Comparison of ENCODE assay signal across 12 cellular contexts in genomic region chr5:32160228-32160627, GRCh38. TPM values are rescaled to one million over a fixed set of nuclear protein-coding genes. Genes with fewer than 3 reads are reported as not detected.
DNase-seq lines count a peak whose midpoint lies in the region; ATAC-seq and TF ChIP-seq lines count a peak whose summit lies in the region.
"Had no signal": no experiment of that assay in that cellular context is flagged by ENCODE, and none has a peak within 500 bp of the region (broad histone marks: within the 10 kb centered on the region; RNA-seq: fewer than 3 reads in every experiment).

No MANE protein-coding gene starts in this region.

- peak overlapping the region; percentile 14 for H3K27ac Mint-ChIP-seq in central memory CD8-positive, alpha-beta T cell (ENCODE audit: low read depth)
- H3K27ac Mint-ChIP-seq in stimulated activated effector memory CD8-positive, alpha-beta T cell treated with anti-CD3 and anti-CD28 coated beads, Interleukin-12 subunit alpha, Interleukin-12 subunit beta, amount 100 ng/mL, for 72 hours, result peak overlapping the region; percentile 29

- H3K4me1 Mint-ChIP-seq in central memory CD8-positive, alpha-beta T cell, result peaks cover 20% of the 10 kb centered on the region
- H3K4me1 Mint-ChIP-seq in stimulated activated effector memory CD8-positive, alpha-beta T cell treated with anti-CD3 and anti-CD28 coated beads, Interleukin-12 subunit alpha, Interleukin-12 subunit beta, amount 100 ng/mL, for 72 hours, result peaks cover 25% of the 10 kb centered on the region

- H3K27ac ChIP-seq in HEK293 (ENCODE audit: extremely low read depth, low read depth, low read length), result no peak overlapping the region
- H3K27ac ChIP-seq in left lung, result no peak overlapping the region
- H3K27ac ChIP-seq: A549, BLaER1 had no signal

- H3K4me1 ChIP-seq in HEK293 (ENCODE audit: control insufficient read depth, insufficient read depth, low read length), result peaks cover 21% of the 10 kb centered on the region; the same call in 1 of the 2 replicates
- peaks cover 2 to 67% of the 10 kb centered on the region in 2 donors for H3K4me1 ChIP-seq in left lung
- H3K4me1 ChIP-seq: BLaER1 had no signal

- CTCF ChIA-PET in HEK293 (lab: Yijun Ruan, JAX), result no interaction called here

- POLR2A ChIA-PET in HEK293 (lab: Yijun Ruan, JAX), result interaction anchor here (1.3 kb wide), 1 partner anchor 14 kb away, joined by 3 read pairs; the partner anchor contains the start of gene GOLPH3

- H3K36me3 Mint-ChIP-seq in central memory CD8-positive, alpha-beta T cell (ENCODE audit: insufficient read depth), result peaks cover 15% of the 10 kb centered on the region
- H3K36me3 Mint-ChIP-seq in stimulated activated effector memory CD8-positive, alpha-beta T cell treated with anti-CD3 and anti-CD28 coated beads, Interleukin-12 subunit alpha, Interleukin-12 subunit beta, amount 100 ng/mL, for 72 hours, result peaks cover 53% of the 10 kb centered on the region

- intact Hi-C loops in left lung (cut with DNase I), result no loop called here

- no peaks in the 10 kb centered on the region for H3K27me3 Mint-ChIP-seq in central memory CD8-positive, alpha-beta T cell

- H3K9me3 ChIP-seq in HEK293 (ENCODE audit: control insufficient read depth, insufficient read depth, low read depth, low read length), result no peaks in the 10 kb centered on the region
- H3K9me3 ChIP-seq in left lung, result no peaks in the 10 kb centered on the region
- H3K9me3 ChIP-seq: A549, HAP-1 had no signal

- H3K27me3 ChIP-seq in left lung, result no peaks in the 10 kb centered on the region
- H3K27me3 ChIP-seq: BLaER1 had no signal

- DNase-seq in GM03348 (ENCODE audit: low spot score) (peak; percentile 12), GOT3 (lab: John Stamatoyannopoulos, UW) (no peak), left lung (no peak), NCI-H2196 treated with DMSO at 0.1 percent for 48 hours (lab: John Stamatoyannopoulos, UW; ENCODE audit: unreplicated experiment) (no peak)
- DNase-seq in central memory CD8-positive, alpha-beta T cell (ENCODE audit: low spot score in 2 of 2), result no peak
- DNase-seq in stimulated activated effector memory CD8-positive, alpha-beta T cell treated with anti-CD3 and anti-CD28 coated beads, Interleukin-12 subunit alpha, Interleukin-12 subunit beta, amount 100 ng/mL, for 72 hours (ENCODE audit: low spot score in 2 of 2), result no peak
- DNase-seq: KBM-7 had no signal

- ATAC-seq in central memory CD8-positive, alpha-beta T cell (replicated peaks; ENCODE audit: extremely low read depth, poor library complexity, severe bottlenecking), result no peak
- no peak for ATAC-seq in stimulated activated effector memory CD8-positive, alpha-beta T cell treated with anti-CD3 and anti-CD28 coated beads, Interleukin-12 subunit alpha, Interleukin-12 subunit beta, amount 100 ng/mL, for 72 hours
- ATAC-seq in left lung, result no peak
- ATAC-seq: A549 had no signal

- H3K4me3 ChIP-seq in HEK293 (ENCODE audit: low read depth, low read length) (no peak overlapping the region), left lung (no peak overlapping the region)
- H3K4me3 ChIP-seq: A549, BLaER1, GM12878, HAP-1 had no signal

- H3K9me3 Mint-ChIP-seq in central memory CD8-positive, alpha-beta T cell, result no peaks in the 10 kb centered on the region
- H3K9me3 Mint-ChIP-seq in stimulated activated effector memory CD8-positive, alpha-beta T cell treated with anti-CD3 and anti-CD28 coated beads, Interleukin-12 subunit alpha, Interleukin-12 subunit beta, amount 100 ng/mL, for 72 hours, result no peaks in the 10 kb centered on the region

- H3K36me3 ChIP-seq in HEK293 (ENCODE audit: control insufficient read depth in 2 of 2, insufficient read depth in 1 of 2, low read length in 2 of 2) (peaks cover 4 to 29% of the 10 kb centered on the region in 2 experiments; a peak in 2 of 3 replicates), left lung (peaks cover 0 to 6% of the 10 kb centered on the region in 2 donors)

- no peak overlapping the region for H3K4me3 Mint-ChIP-seq in central memory CD8-positive, alpha-beta T cell
- H3K4me3 Mint-ChIP-seq in stimulated activated effector memory CD8-positive, alpha-beta T cell treated with anti-CD3 and anti-CD28 coated beads, Interleukin-12 subunit alpha, Interleukin-12 subunit beta, amount 100 ng/mL, for 72 hours, result no peak overlapping the region

- no peak for TF ChIP-seq CTCF in HEK293 (tag by site-specific recombination; IDR thresholded peaks at IDR 0.05)
- no peak for TF ChIP-seq CTCF in left lung (IDR thresholded peaks at IDR 0.05)

TF ChIP-seq in HEK293, 187 proteins besides CTCF, POLR2A, EP300 and RAD21:
- 0 out of 2 replicates have a peak, but pooled peaks have one; percentile 39 for TF ChIP-seq ZBTB17 (tag by site-specific recombination; IDR thresholded peaks at IDR 0.05)
- TF ChIP-seq ZNF37A (tag by site-specific recombination; IDR thresholded peaks at IDR 0.05), result no peak
- TF ChIP-seq, protein P1, sequence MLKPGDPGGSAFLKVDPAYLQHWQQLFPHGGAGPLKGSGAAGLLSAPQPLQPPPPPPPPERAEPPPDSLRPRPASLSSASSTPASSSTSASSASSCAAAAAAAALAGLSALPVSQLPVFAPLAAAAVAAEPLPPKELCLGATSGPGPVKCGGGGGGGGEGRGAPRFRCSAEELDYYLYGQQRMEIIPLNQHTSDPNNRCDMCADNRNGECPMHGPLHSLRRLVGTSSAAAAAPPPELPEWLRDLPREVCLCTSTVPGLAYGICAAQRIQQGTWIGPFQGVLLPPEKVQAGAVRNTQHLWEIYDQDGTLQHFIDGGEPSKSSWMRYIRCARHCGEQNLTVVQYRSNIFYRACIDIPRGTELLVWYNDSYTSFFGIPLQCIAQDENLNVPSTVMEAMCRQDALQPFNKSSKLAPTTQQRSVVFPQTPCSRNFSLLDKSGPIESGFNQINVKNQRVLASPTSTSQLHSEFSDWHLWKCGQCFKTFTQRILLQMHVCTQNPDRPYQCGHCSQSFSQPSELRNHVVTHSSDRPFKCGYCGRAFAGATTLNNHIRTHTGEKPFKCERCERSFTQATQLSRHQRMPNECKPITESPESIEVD (tag by site-specific recombination; IDR thresholded peaks at IDR 0.05), result peak; percentile 61
- no peak for TF ChIP-seq ZNF521 (tag by site-specific recombination; IDR thresholded peaks at IDR 0.05)

RNA-seq across cellular contexts. Expression of gene GOLPH3, which starts 13.9 kb away (rescaled TPM):
- total RNA-seq in left lung, result 10 to 100 TPM; 93.5 to 93.8 TPM
